19 cellular contexts compared by ENCODE assay signal in the genomic region with DNA sequence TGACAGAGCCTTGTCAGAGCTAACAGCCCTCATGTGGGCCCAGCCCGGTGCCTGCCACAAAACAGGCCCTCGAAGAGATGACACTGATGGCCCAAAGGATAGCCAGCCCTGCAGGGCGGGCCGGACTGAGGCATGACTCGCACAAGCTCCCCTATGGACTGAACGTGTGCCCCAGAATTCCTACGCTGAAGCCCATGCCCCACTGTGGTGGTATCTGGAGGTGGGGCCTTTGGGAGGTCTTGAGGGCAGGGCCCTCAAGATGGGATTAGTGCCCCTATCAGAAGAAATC. TPM values are rescaled to one million over a fixed set of nuclear protein-coding genes. Genes with fewer than 3 reads are reported as not detected.
DNase-seq lines count a peak whose midpoint lies in the region; ATAC-seq and TF ChIP-seq lines count a peak whose summit lies in the region.
"Had no signal": no experiment of that assay in that cellular context is flagged by ENCODE, and none has a peak within 500 bp of the region (broad histone marks: within the 10 kb centered on the region; RNA-seq: fewer than 3 reads in every experiment).

No MANE protein-coding gene starts in this region.

- no peaks in the 10 kb centered on the region for H3K27me3 ChIP-seq in heart right ventricle
- H3K27me3 ChIP-seq in SJSA1 (replicated peaks), result no peaks in the 10 kb centered on the region
- no peaks in the 10 kb centered on the region for H3K27me3 ChIP-seq in right atrium auricular region
- H3K27me3 ChIP-seq in spleen (replicated peaks in 1 of 7), result no peaks in the 10 kb centered on the region
- H3K27me3 ChIP-seq in body of pancreas, result no peaks in the 10 kb centered on the region

- no peak overlapping the region for H3K4me3 ChIP-seq in heart right ventricle
- H3K4me3 ChIP-seq in SJSA1, result no peak overlapping the region
- no peak overlapping the region for H3K4me3 ChIP-seq in right atrium auricular region
- H3K4me3 ChIP-seq in spleen, result no peak overlapping the region
- H3K4me3 ChIP-seq in body of pancreas, result no peak overlapping the region
- H3K4me3 ChIP-seq: GM23338, SK-N-MC had no signal

- ATAC-seq in Right ventricle myocardium inferior (no peak), heart right ventricle (no peak), body of pancreas (no peak)
- ATAC-seq: CD8-positive, alpha-beta T cell; GM23338; HepG2 had no signal

- TF ChIP-seq CTCF in heart right ventricle (IDR thresholded peaks at IDR 0.05), result no peak
- TF ChIP-seq CTCF in right atrium auricular region (IDR thresholded peaks at IDR 0.05), result no peak
- no peak for TF ChIP-seq CTCF in spleen (IDR thresholded peaks at IDR 0.05 in 8 of 11, conservative IDR thresholded peaks at IDR 0.05 in 3 of 11)
- TF ChIP-seq CTCF in body of pancreas (IDR thresholded peaks at IDR 0.05), result no peak

- no peak overlapping the region for H3K27ac ChIP-seq in heart right ventricle
- peak overlapping the region; percentile 79 for H3K27ac ChIP-seq in SJSA1
- peak overlapping the region; percentile 64 to 72 for H3K27ac ChIP-seq in right atrium auricular region
- H3K27ac ChIP-seq in spleen, result no peak overlapping the region
- no peak overlapping the region for H3K27ac ChIP-seq in body of pancreas
- H3K27ac ChIP-seq: SK-N-MC had no signal

- TF ChIP-seq POLR2A in spleen (IDR thresholded peaks at IDR 0.05), result no peak
- TF ChIP-seq POLR2A in body of pancreas (IDR thresholded peaks at IDR 0.05), result no peak

- H3K36me3 ChIP-seq in heart right ventricle (peaks cover 0 to 55% (median 9%) of the 10 kb centered on the region in 9 donors), SJSA1 (peaks cover 45% of the 10 kb centered on the region), right atrium auricular region (peaks cover 32% of the 10 kb centered on the region), spleen (peaks cover 0 to 64% (median 50%) of the 10 kb centered on the region in 6 donors), body of pancreas (replicated peaks in 1 of 2; ENCODE audit: insufficient read depth in 1 of 2, low read depth in 2 of 2) (peaks cover 0 to 15% of the 10 kb centered on the region in 2 donors)

- H3K4me1 ChIP-seq in heart right ventricle (peaks cover 7 to 55% (median 35%) of the 10 kb centered on the region in 9 donors), SJSA1 (replicated peaks) (peaks cover 54% of the 10 kb centered on the region), right atrium auricular region (peaks cover 0 to 34% of the 10 kb centered on the region in 2 donors), spleen (peaks cover 0 to 16% (median 1%) of the 10 kb centered on the region in 6 donors), body of pancreas (peaks cover 21% of the 10 kb centered on the region)

- intact Hi-C loops in Right ventricle myocardium inferior (cut with DNase I), result no loop called here
- intact Hi-C loops in heart right ventricle (cut with DNase I), result no loop called here
- intact Hi-C loops in spleen (cut with DNase I; ENCODE audit: low total_unique reads), result no loop called here
- intact Hi-C loops in body of pancreas (cut with DNase I), result no loop called here

- H3K9me3 ChIP-seq in heart right ventricle (no peaks in the 10 kb centered on the region), SJSA1 (replicated peaks) (no peaks in the 10 kb centered on the region), right atrium auricular region (no peaks in the 10 kb centered on the region), spleen (no peaks in the 10 kb centered on the region), body of pancreas (no peaks in the 10 kb centered on the region)

- DNase-seq in Right ventricle myocardium inferior (ENCODE audit: missing footprints) (peak; percentile 43), heart right ventricle (no peak), SJSA1 (ENCODE audit: low read depth in 1 of 2, low spot score in 2 of 2) (no peak), right atrium auricular region (ENCODE audit: low spot score) (no peak), spleen (peak; percentile 62), NCI-H1092 treated with DMSO at 0.1 percent for 48 hours (lab: John Stamatoyannopoulos, UW) (no peak), SHP77 (lab: John Stamatoyannopoulos, UW) (no peak), body of pancreas (no peak)
- DNase-seq: CD8-positive, alpha-beta T cell; KG1; NCI-H1417; NCI-H187 treated with DMSO at 0.1 percent for 48 hours; NCI-H524 treated with DMSO at 0.1 percent for 48 hours; RPMI8226 had no signal

- 96% methylated on average over 7 of the region's 7 CpGs for WGBS in heart right ventricle, 2 donors
- 95 to 100% (median 97%) methylated on average over 7 of the region's 7 CpGs for WGBS in spleen, 5 donors
- WGBS in body of pancreas, 2 donors, result 91 to 100% methylated on average over 6 to 7 of the region's 7 CpGs

RNA-seq across cellular contexts. Expression of gene CHGA, which starts 38.6 kb away (rescaled TPM):
- total RNA-seq in Right ventricle myocardium inferior (not detected), heart right ventricle (not detected), right atrium auricular region (not detected), spleen (not detected), body of pancreas (10 to 100 TPM; 69.5 to 80.1 TPM)
- polyA plus RNA-seq in heart right ventricle (under 1 TPM in 1 of 2 donors, not detected in 1; 0.14 TPM), spleen (under 1 TPM in 2 of 3 donors, not detected in 1; 0.09 to 0.20 TPM)
- total RNA-seq in SJSA1 (2014; rRNA removed; shearing (Covaris generic)), result not detected in 2 replicates
- total RNA-seq: CD8-positive, alpha-beta T cell; HepG2; PC-3 had no signal
- polyA plus RNA-seq: BJ, HepG2 had no signal

Comparison
In these comparisons a context has a peak if more than half of its experiments do, and no peak if none do; other contexts are left out.
1. DNase-seq: peak in Right ventricle myocardium inferior (single experiment) and spleen (single experiment); none in heart right ventricle (0 of 2), SJSA1 (0 of 2), right atrium auricular region (single experiment), NCI-H1092 treated with DMSO at 0.1 percent for 48 hours (single experiment), SHP77 (0 of 2) and body of pancreas (0 of 4).
2. H3K27ac ChIP-seq: peak in SJSA1 (single experiment) and right atrium auricular region (2 of 2); none in heart right ventricle (0 of 10), spleen (0 of 8) and body of pancreas (0 of 4).
3. RNA of gene CHGA, which starts 38.6 kb away (total RNA-seq): 69.5 to 80.1 TPM in body of pancreas; not detected in Right ventricle myocardium inferior (single experiment), not detected in heart right ventricle, not detected in SJSA1, not detected in right atrium auricular region and not detected in spleen; every median in the first group is over 10 times any median in the second.